Comparison of ENCODE assay signal across 2 cellular contexts in the genomic region with DNA sequence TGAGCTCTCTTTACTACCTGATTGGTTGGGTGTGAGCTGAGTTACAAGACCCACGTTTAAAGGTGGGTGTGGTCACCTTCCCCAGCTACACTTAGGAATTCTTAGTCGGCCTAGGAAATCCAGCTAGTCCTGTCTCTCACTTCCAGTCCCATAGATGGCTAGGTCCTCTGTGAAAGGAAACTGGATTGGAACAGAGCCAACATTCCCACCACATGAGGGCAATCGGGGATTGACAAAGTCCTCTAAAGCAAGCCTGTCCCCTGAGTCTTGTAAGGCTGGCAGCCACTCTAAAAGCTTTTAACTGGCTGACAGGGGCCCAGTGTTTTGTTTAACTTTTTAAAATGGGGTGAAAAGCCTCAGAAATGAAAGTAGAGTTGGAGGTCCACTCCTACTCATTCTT.
A peak's percentile ranks its signal among the peaks of the same experiment; 100 is the strongest.
TF ChIP-seq lines count a peak whose summit lies in the region.

No MANE protein-coding gene starts in this region.

TF ChIP-seq in IMR-90, 13 proteins besides CTCF, POLR2A, EP300 and RAD21:
- TF ChIP-seq, protein P1, sequence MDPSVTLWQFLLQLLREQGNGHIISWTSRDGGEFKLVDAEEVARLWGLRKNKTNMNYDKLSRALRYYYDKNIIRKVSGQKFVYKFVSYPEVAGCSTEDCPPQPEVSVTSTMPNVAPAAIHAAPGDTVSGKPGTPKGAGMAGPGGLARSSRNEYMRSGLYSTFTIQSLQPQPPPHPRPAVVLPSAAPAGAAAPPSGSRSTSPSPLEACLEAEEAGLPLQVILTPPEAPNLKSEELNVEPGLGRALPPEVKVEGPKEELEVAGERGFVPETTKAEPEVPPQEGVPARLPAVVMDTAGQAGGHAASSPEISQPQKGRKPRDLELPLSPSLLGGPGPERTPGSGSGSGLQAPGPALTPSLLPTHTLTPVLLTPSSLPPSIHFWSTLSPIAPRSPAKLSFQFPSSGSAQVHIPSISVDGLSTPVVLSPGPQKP (IDR thresholded peaks at IDR 0.05; ENCODE audit: borderline replicate concordance, low read depth, low read length): no peak
- TF ChIP-seq CEBPB (IDR thresholded peaks at IDR 0.05; ENCODE audit: low read depth, low read length): no peak
- no peak for TF ChIP-seq FOS (IDR thresholded peaks at IDR 0.05; ENCODE audit: low read depth, low read length)
- no peak for TF ChIP-seq RCOR1 (IDR thresholded peaks at IDR 0.05; ENCODE audit: insufficient replicate concordance, low read length)
- no peak for TF ChIP-seq CHD1 (IDR thresholded peaks at IDR 0.05; ENCODE audit: low read depth, low read length)
- no peak for TF ChIP-seq RFX5 (IDR thresholded peaks at IDR 0.05; ENCODE audit: low read depth, low read length)

TF ChIP-seq in K562, 482 proteins besides CTCF, POLR2A, EP300 and RAD21:
- TF ChIP-seq FOXJ3 (CRISPR knock-in tag; IDR thresholded peaks at IDR 0.05) (no peak), NFIC (IDR thresholded peaks at IDR 0.05) (peak; percentile 84)
TF ChIP-seq in K562: peak in this region for 1.
